Comparison of ENCODE assay signal across 8 cellular contexts in the genomic region with DNA sequence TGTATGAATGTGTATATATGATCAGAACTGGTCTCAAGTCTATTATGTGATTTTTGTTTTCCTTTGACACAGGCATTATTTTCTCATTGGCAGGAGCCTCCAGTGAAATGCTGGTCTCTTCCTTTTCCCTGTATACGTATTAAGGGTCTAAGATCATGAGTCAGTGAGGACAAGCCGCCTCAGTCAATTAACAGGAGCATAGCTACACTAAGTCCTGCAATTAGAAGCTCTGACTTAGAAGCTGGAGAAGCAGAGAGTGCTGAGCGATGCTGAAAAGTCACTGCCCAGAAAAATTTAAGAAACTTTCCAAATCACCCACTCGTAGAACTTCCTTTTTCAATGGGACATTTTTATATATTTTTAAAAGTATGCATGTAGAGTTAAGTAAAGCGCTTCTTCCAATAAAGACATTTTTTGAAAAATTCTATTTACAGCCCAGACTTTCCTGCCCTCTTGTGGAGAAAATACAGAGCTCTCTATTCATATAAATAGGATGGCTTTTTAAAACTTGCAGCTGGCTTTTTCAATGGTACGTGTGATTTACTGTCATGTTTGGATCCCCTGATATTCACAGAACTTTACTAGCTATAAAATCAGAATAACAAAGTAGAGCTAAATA.
DNase-seq lines count a peak whose midpoint lies in the region; ATAC-seq and TF ChIP-seq lines count a peak whose summit lies in the region.

No MANE protein-coding gene starts in this region.

- no peaks in the 10 kb centered on the region for H3K36me3 Mint-ChIP-seq in osteocyte (ENCODE audit: unreplicated experiment)

- DNase-seq in GM10266 (ENCODE audit: extremely low spot score): no peak
- peak; percentile 27 for DNase-seq in NCI-H1694 (lab: John Stamatoyannopoulos, UW)
- DNase-seq in dermis blood vessel endothelial cell: peak; percentile 13
- no peak for DNase-seq in osteocyte (ENCODE audit: extremely low spot score, unreplicated experiment)
- no peak for DNase-seq in GDM1 (lab: John Stamatoyannopoulos, UW)
- no peak for DNase-seq in activated CD8-positive, alpha-beta memory T cell treated with anti-CD3 and anti-CD28 coated beads for 24 hours

- no peaks in the 10 kb centered on the region for H3K9me3 Mint-ChIP-seq in osteocyte (ENCODE audit: unreplicated experiment)

- peaks cover 26% of the 10 kb centered on the region for H3K27me3 Mint-ChIP-seq in osteocyte (ENCODE audit: unreplicated experiment)

- no peaks in the 10 kb centered on the region for H3K4me1 Mint-ChIP-seq in osteocyte (ENCODE audit: unreplicated experiment)

- H3K4me3 Mint-ChIP-seq in osteocyte (ENCODE audit: unreplicated experiment): no peak overlapping the region

- no peak overlapping the region for H3K27ac Mint-ChIP-seq in osteocyte (ENCODE audit: unreplicated experiment)

- TF ChIP-seq CTCF in GM10266 (IDR thresholded peaks at IDR 0.05; ENCODE audit: control insufficient read depth, insufficient read depth, low read depth, missing control alignments) (peak; percentile 25), osteocyte (IDR thresholded peaks at IDR 0.05) (peak; percentile 65)

- ATAC-seq in GM21825 (IDR thresholded peaks at IDR 0.05; ENCODE audit: unreplicated experiment): no peak
- ATAC-seq in HG03342 (IDR thresholded peaks at IDR 0.05; ENCODE audit: unreplicated experiment): no peak

Comparison
In these comparisons a context has a peak if more than half of its experiments do, and no peak if none do; other contexts are left out.
1. DNase-seq: peak in NCI-H1694 (single experiment) and dermis blood vessel endothelial cell (single experiment); none in GM10266 (single experiment), osteocyte (single experiment), GDM1 (single experiment) and activated CD8-positive, alpha-beta memory T cell treated with anti-CD3 and anti-CD28 coated beads for 24 hours (single experiment).